Comparison of ENCODE assay signal across 2 cellular contexts in genomic region chr14:102877511-102877910, GRCh38. TPM values are rescaled to one million over a fixed set of nuclear protein-coding genes. Genes with fewer than 3 reads are reported as not detected.
"Had no signal": no experiment of that assay in that cellular context is flagged by ENCODE, and none has a peak within 500 bp of the region (broad histone marks: within the 10 kb centered on the region; RNA-seq: fewer than 3 reads in every experiment).

No MANE protein-coding gene starts in this region.

RNA-seq across cellular contexts. Expression of gene AMN, which starts 45.0 kb away (rescaled TPM):
- total RNA-seq: HT1080 had no signal
- polyA plus RNA-seq: K562 had no signal
